In genomic region chrX:13485167-13485566, GRCh38 we compare ENCODE assay signal across 28 cellular contexts.
DNase-seq lines count a peak whose midpoint lies in the region; ATAC-seq and TF ChIP-seq lines count a peak whose summit lies in the region.
"Had no signal": no experiment of that assay in that cellular context is flagged by ENCODE, and none has a peak within 500 bp of the region (broad histone marks: within the 10 kb centered on the region; RNA-seq: fewer than 3 reads in every experiment).

No MANE protein-coding gene starts in this region.

- no peak for ATAC-seq in IMR-90 (ENCODE audit: low read depth)
- ATAC-seq in lung (ENCODE audit: insufficient read depth, low FRiP score) = peak; percentile 5
- ATAC-seq in HG02571 (IDR thresholded peaks at IDR 0.05; ENCODE audit: unreplicated experiment) = no peak
- ATAC-seq: activated CD4-positive, CD25-positive, alpha-beta regulatory T cell treated with anti-CD3 and anti-CD28 coated beads, Interleukin-2, amount 50 U/mL, for 24 hours; activated T-helper 17 cell treated with anti-CD3 and anti-CD28 coated beads, Interleukin-2, amount 50 U/mL, for 72 hours; gastrocnemius medialis; GM23338; sciatic nerve had no signal

- dilution Hi-C loops in IMR-90 (cut with HindIII; ENCODE audit: low sequenced_read_pairs, unreplicated experiment) = no loop called here

- no peak for TF ChIP-seq RAD21 in IMR-90 (IDR thresholded peaks at IDR 0.05; ENCODE audit: low read length)

- in situ Hi-C loops in IMR-90 (cut with MboI; ENCODE audit: low sequenced_read_pairs) = loop anchor here (10.0 to 25.0 kb wide), 3 partner anchors 373 to 673 kb away; no protein-coding TSS in a partner anchor
- in situ Hi-C loops in transverse colon (cut with MboI; ENCODE audit: low pct_ligation_motif_present in 1 of 4, low pct_unique_long_range_greater_than_20kb in 1 of 4, low sequenced_read_pairs in 3 of 4) = loop anchor here (10.0 to 25.0 kb wide), 6 partner anchors 223 to 530 kb away; no protein-coding TSS in a partner anchor

- TF ChIP-seq CTCF in IMR-90 (conservative IDR thresholded peaks at IDR 0.05; ENCODE audit: low read depth, low read length) (no peak), brain (conservative IDR thresholded peaks at IDR 0.05) (no peak), lung (IDR thresholded peaks at IDR 0.05; ENCODE audit: control extremely low read depth, extremely low read depth) (no peak), transverse colon (IDR thresholded peaks at IDR 0.05) (no peak)

- H3K4me3 Mint-ChIP-seq in brain = no peak overlapping the region
- H3K4me3 Mint-ChIP-seq: activated CD4-positive, alpha-beta memory T cell treated with anti-CD3 and anti-CD28 coated beads for 36 hours; activated naive CD4-positive, alpha-beta T cell treated with anti-CD3 and anti-CD28 coated beads, Interleukin-2, amount 50 U/mL, for 24 hours; activated T-helper 17 cell treated with anti-CD3 and anti-CD28 coated beads, Interleukin-2, amount 50 U/mL, for 72 hours; CD14-positive monocyte; GM23338; T-helper 1 cell treated with Interleukin-12 subunit alpha and Interleukin-12 subunit beta and Interleukin-4 antibody, amounts not matched to agents 30 μg/mL and 1 μg/mL, for 36 hours had no signal

- H3K14ac ChIP-seq in IMR-90 (replicated peaks; ENCODE audit: low read depth, low read length) = no peak overlapping the region

- no peak overlapping the region for H3K9ac ChIP-seq in IMR-90 (ENCODE audit: low read depth, low read length)

- peak overlapping the region; percentile 76; the same call in 1 of the 2 replicates for H2BK20ac ChIP-seq in IMR-90 (ENCODE audit: low read depth, low read length)

- peaks cover 2% of the 10 kb centered on the region; the same call in 1 of the 2 replicates for H3K4me1 ChIP-seq in IMR-90 (ENCODE audit: control insufficient read depth, insufficient read depth, low read length)
- no peaks in the 10 kb centered on the region for H3K4me1 ChIP-seq in lung (ENCODE audit: control insufficient read depth in 2 of 2, insufficient read depth in 2 of 2, low read length in 2 of 2)
- peaks cover 0 to 26% (median 5%) of the 10 kb centered on the region in 4 donors for H3K4me1 ChIP-seq in transverse colon
- H3K4me1 ChIP-seq: colonic mucosa had no signal

- H3K18ac ChIP-seq in IMR-90 (ENCODE audit: low read depth, low read length) = peak overlapping the region; percentile 47; the same call in 1 of the 2 replicates

- H4K5ac ChIP-seq in IMR-90 (ENCODE audit: low read depth, low read length) = no peak overlapping the region

- no peaks in the 10 kb centered on the region for H4K20me1 ChIP-seq in IMR-90 (ENCODE audit: insufficient read depth, low read length)

- H3K4ac ChIP-seq in IMR-90 (ENCODE audit: low read depth, low read length) = peak overlapping the region; percentile 63; the same call in 1 of the 2 replicates

- H2BK15ac ChIP-seq in IMR-90 (ENCODE audit: low read depth, low read length) = peak overlapping the region; percentile 7; the same call in 2 of the 3 replicates

- H3K36me3 Mint-ChIP-seq in brain = peaks cover 3% of the 10 kb centered on the region
- H3K36me3 Mint-ChIP-seq: activated CD4-positive, alpha-beta memory T cell treated with anti-CD3 and anti-CD28 coated beads for 36 hours; activated naive CD4-positive, alpha-beta T cell treated with anti-CD3 and anti-CD28 coated beads, Interleukin-2, amount 50 U/mL, for 24 hours; CD14-positive monocyte had no signal

- no peak overlapping the region; the same call in 1 of the 2 replicates for H2AK5ac ChIP-seq in IMR-90 (ENCODE audit: low read depth, low read length)

- no CpG with 5 or more reads among the region's 2 CpGs for WGBS in IMR-90 (ENCODE audit: extremely low coverage in 2 of 2, insufficient read length in 1 of 2), 2 experiments
- 82 to 94% methylated on average over 2 of the region's 2 CpGs for WGBS in lung, 2 donors
- 74% methylated on average over 2 of the region's 2 CpGs; no CpG with 5 or more reads in 1 of the 2 donors for WGBS in transverse colon (ENCODE audit: low coverage in 1 of 2), 2 donors

- H3K4me3 ChIP-seq in IMR-90 (ENCODE audit: insufficient read depth, low read depth, low read length) (no peak overlapping the region), lung (no peak overlapping the region), transverse colon (no peak overlapping the region)
- H3K4me3 ChIP-seq: cardiac muscle cell, colonic mucosa, esophagus squamous epithelium, gastrocnemius medialis, GM23338, SK-N-MC had no signal

- no peak for DNase-seq in IMR-90
- DNase-seq in lung (ENCODE audit: low spot score) = no peak
- peak; percentile 22 for DNase-seq in transverse colon
- DNase-seq in NCI-H1930 (lab: John Stamatoyannopoulos, UW) = no peak
- no peak for DNase-seq in activated CD4-positive, alpha-beta T cell treated with anti-CD3 and anti-CD28 coated beads, Interleukin-2, amount 50 U/mL, for 1 hour
- no peak for DNase-seq in midbrain (lab: John Stamatoyannopoulos, UW)
- DNase-seq: activated CD4-positive, alpha-beta memory T cell treated with anti-CD3 and anti-CD28 coated beads for 36 hours; activated CD8-positive, alpha-beta memory T cell treated with anti-CD3 and anti-CD28 coated beads, Interleukin-2, amount 50 U/mL, for 4 hours; colonic mucosa; DMS153; esophagus squamous epithelium; gastrocnemius medialis; hippocampal formation; KBM-7; MM.1S; NCI-H226; stimulated activated naive CD4-positive, alpha-beta T cell treated with Interleukin-2 at 50 U/mL for 16 hours had no signal

- H3K9me3 ChIP-seq in IMR-90 (ENCODE audit: control insufficient read depth, insufficient read depth, low read length) (no peaks in the 10 kb centered on the region), lung (ENCODE audit: control insufficient read depth in 2 of 2, insufficient read depth in 1 of 2, low read length in 1 of 2) (no peaks in the 10 kb centered on the region), transverse colon (no peaks in the 10 kb centered on the region)
- H3K9me3 ChIP-seq: colonic mucosa, esophagus squamous epithelium, gastrocnemius medialis had no signal

- no peaks in the 10 kb centered on the region for H3K36me3 ChIP-seq in IMR-90 (ENCODE audit: control insufficient read depth, insufficient read depth, low read length)
- H3K36me3 ChIP-seq in lung (ENCODE audit: control insufficient read depth in 2 of 2, insufficient read depth in 2 of 2, low read length in 2 of 2) = no peaks in the 10 kb centered on the region
- no peaks in the 10 kb centered on the region for H3K36me3 ChIP-seq in transverse colon
- H3K36me3 ChIP-seq: cardiac muscle cell, colonic mucosa, esophagus squamous epithelium, gastrocnemius medialis had no signal

- H2BK5ac ChIP-seq in IMR-90 (ENCODE audit: low read depth, low read length, poor library complexity, severe bottlenecking) = no peak overlapping the region

- H2AK9ac ChIP-seq in IMR-90 (replicated peaks; ENCODE audit: low read depth, low read length, poor library complexity) = no peak overlapping the region

- H2BK120ac ChIP-seq in IMR-90 (ENCODE audit: low read depth, low read length) = peak overlapping the region; percentile 60; the same call in 1 of the 2 replicates

- H3K23ac ChIP-seq in IMR-90 (ENCODE audit: low read depth, low read length) = no peak overlapping the region

- no peak overlapping the region for H3K4me2 ChIP-seq in IMR-90 (ENCODE audit: low read depth, low read length)
- H3K4me2 ChIP-seq: GM23338 had no signal

- no peaks in the 10 kb centered on the region for H3K79me1 ChIP-seq in IMR-90 (ENCODE audit: low read depth in 1 of 2, low read length in 2 of 2)

- intact Hi-C loops in IMR-90 (cut with micrococcal nuclease) (loop anchor here (5.0 to 10.0 kb wide), 3 partner anchors 260 to 1950 kb away; no protein-coding TSS in a partner anchor), transverse colon (cut with DNase I; ENCODE audit: low total_unique reads) (no loop called here)

- POLR2A ChIA-PET in IMR-90 (lab: Charles Lee; ENCODE audit: unreplicated experiment) = no interaction called here

- H3K56ac ChIP-seq in IMR-90 (ENCODE audit: extremely low read depth, insufficient read depth, low read length) = no peak overlapping the region

- no peak for TF ChIP-seq POLR2A in IMR-90 (IDR thresholded peaks at IDR 0.05; ENCODE audit: low read depth, low read length)
- no peak for TF ChIP-seq POLR2A in transverse colon (IDR thresholded peaks at IDR 0.05)

- no peak overlapping the region for H4K91ac ChIP-seq in IMR-90 (ENCODE audit: insufficient read depth, low read depth, low read length)

- peak overlapping the region; percentile 28 to 96 (median 44) for H3K27ac Mint-ChIP-seq in brain
- H3K27ac Mint-ChIP-seq: activated CD4-positive, alpha-beta memory T cell treated with anti-CD3 and anti-CD28 coated beads for 36 hours; activated naive CD4-positive, alpha-beta T cell treated with anti-CD3 and anti-CD28 coated beads, Interleukin-2, amount 50 U/mL, for 24 hours; activated T-helper 17 cell treated with anti-CD3 and anti-CD28 coated beads, Interleukin-2, amount 50 U/mL, for 72 hours; CD14-positive monocyte; GM23338; T-helper 1 cell treated with Interleukin-12 subunit alpha and Interleukin-12 subunit beta and Interleukin-4 antibody, amounts not matched to agents 30 μg/mL and 1 μg/mL, for 36 hours had no signal

- H3K4me1 Mint-ChIP-seq in brain = peaks cover 61% of the 10 kb centered on the region
- H3K4me1 Mint-ChIP-seq: activated T-helper 17 cell treated with anti-CD3 and anti-CD28 coated beads, Interleukin-2, amount 50 U/mL, for 72 hours had no signal

- CTCF ChIA-PET in IMR-90 (lab: Yijun Ruan, JAX) = interaction anchor here (0.8 kb wide), 1 partner anchor 86 kb away, joined by 3 read pairs; no protein-coding TSS in a partner anchor

- no peak for TF ChIP-seq EP300 in transverse colon (IDR thresholded peaks at IDR 0.05; ENCODE audit: low read depth)

- peaks cover 0 to 4% (median 0%) of the 10 kb centered on the region in 5 experiments for H3K9me3 Mint-ChIP-seq in brain
- H3K9me3 Mint-ChIP-seq: activated CD4-positive, alpha-beta memory T cell treated with anti-CD3 and anti-CD28 coated beads for 36 hours; activated naive CD4-positive, alpha-beta T cell treated with anti-CD3 and anti-CD28 coated beads, Interleukin-2, amount 50 U/mL, for 24 hours; activated T-helper 17 cell treated with anti-CD3 and anti-CD28 coated beads, Interleukin-2, amount 50 U/mL, for 72 hours; GM23338; T-helper 1 cell treated with Interleukin-12 subunit alpha and Interleukin-12 subunit beta and Interleukin-4 antibody, amounts not matched to agents 30 μg/mL and 1 μg/mL, for 36 hours had no signal

- H3K27me3 Mint-ChIP-seq in brain = peaks cover 3% of the 10 kb centered on the region
- H3K27me3 Mint-ChIP-seq: activated CD4-positive, alpha-beta memory T cell treated with anti-CD3 and anti-CD28 coated beads for 36 hours; activated naive CD4-positive, alpha-beta T cell treated with anti-CD3 and anti-CD28 coated beads, Interleukin-2, amount 50 U/mL, for 24 hours; activated T-helper 17 cell treated with anti-CD3 and anti-CD28 coated beads, Interleukin-2, amount 50 U/mL, for 72 hours had no signal

- H4K8ac ChIP-seq in IMR-90 (ENCODE audit: low read depth in 2 of 2, low read length in 2 of 2) = 0 out of 4 replicates have a peak overlapping the region, but pooled peaks of 1 of the 2 experiments have one; percentile 34

- H3K27ac ChIP-seq in IMR-90 (ENCODE audit: insufficient read depth, low read length) (no peak overlapping the region), lung (ENCODE audit: low read depth in 1 of 2, low read length in 1 of 2) (no peak overlapping the region), transverse colon (peak overlapping the region in 3 of 4 donors; percentile 79 to 82 (median 80))
- H3K27ac ChIP-seq: cardiac muscle cell, colonic mucosa, esophagus squamous epithelium, gastrocnemius medialis, SK-N-MC had no signal

- H3K9me1 ChIP-seq in IMR-90 (ENCODE audit: insufficient read depth, low read length) = no peaks in the 10 kb centered on the region

- H3K27me3 ChIP-seq in IMR-90 (ENCODE audit: control insufficient read depth, insufficient read depth, low read length) = no peaks in the 10 kb centered on the region
- H3K27me3 ChIP-seq in lung (ENCODE audit: control insufficient read depth, insufficient read depth) = peaks cover 4% of the 10 kb centered on the region
- H3K27me3 ChIP-seq in transverse colon = no peaks in the 10 kb centered on the region
- H3K27me3 ChIP-seq: cardiac muscle cell, colonic mucosa, esophagus squamous epithelium, gastrocnemius medialis had no signal

- BruUV-seq in IMR-90 (replicated peaks; lab: Mats Ljungman, UMichigan) = no TSS peak

- H2AFZ ChIP-seq in IMR-90 (replicated peaks; ENCODE audit: low read length, poor library complexity) = peak overlapping the region; percentile 17
- H2AFZ ChIP-seq: GM23338 had no signal

Comparison
In these comparisons a context has a peak if more than half of its experiments do, and no peak if none do; other contexts are left out.
1. H3K27ac ChIP-seq: peak in transverse colon (3 of 4); none in IMR-90 (single experiment) and lung (0 of 2).